Comparison of ENCODE assay signal across 1 cellular context in the genomic region with DNA sequence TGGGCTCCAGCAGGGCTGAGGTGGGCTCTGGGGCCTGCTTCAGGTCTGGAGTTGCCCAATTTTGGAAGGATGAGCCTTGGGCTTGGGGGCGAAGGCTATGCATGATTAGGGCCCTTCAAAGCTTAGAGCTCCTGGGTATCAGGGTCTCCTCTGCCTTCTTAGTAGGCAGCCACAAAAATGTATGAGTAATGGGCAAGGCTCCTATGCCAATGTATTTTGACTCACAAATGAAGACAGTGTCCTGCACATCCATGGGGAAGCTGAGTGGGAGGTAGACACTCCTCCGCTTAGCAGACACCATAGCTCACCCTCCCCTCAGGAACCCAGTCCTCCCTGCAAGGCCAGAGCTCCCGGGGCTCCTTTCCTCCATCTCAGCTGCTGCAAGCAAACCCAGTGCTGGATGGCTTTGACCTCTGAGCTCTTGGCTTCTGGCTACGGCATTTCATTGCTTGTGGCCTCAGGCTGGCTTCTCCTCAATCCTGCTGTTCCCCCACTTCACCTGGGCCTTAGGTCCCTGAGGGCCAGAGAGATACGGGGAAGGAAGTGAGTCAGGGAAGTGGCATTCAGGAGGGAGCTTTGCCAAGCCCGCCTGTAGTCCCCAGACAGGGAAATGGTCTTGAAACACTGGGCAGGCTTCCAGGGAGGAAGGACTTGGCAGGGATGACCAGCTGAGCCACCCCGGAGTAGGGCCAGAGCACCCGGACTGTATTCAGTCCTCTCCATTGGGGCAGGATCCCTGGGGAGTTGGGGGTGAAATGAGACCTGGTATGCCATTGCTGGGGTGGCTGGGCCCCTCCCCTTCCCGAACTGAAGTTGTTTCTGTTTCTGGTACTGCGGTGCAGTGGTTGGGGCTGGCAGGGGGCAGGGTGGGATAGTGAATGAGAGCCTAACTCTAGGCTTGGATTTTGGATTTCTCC.
A peak's percentile ranks its signal among the peaks of the same experiment; 100 is the strongest.
TF ChIP-seq lines count a peak whose summit lies in the region.

No MANE protein-coding gene starts in this region.

TF ChIP-seq in HepG2, 621 proteins besides CTCF, POLR2A, EP300 and RAD21 (continued from another document and continues in another):
- TF ChIP-seq ZSCAN20 (CRISPR knock-in tag; IDR thresholded peaks at IDR 0.05; ENCODE audit: borderline replicate concordance) (no peak), TCF12 (IDR thresholded peaks at IDR 0.05) (no peak), TCF12 (CRISPR knock-in tag; IDR thresholded peaks at IDR 0.05) (no peak), ZNF451 (CRISPR knock-in tag; IDR thresholded peaks at IDR 0.05) (0 out of 2 replicates have a peak, but pooled peaks have one; percentile 29), AHR (CRISPR knock-in tag; IDR thresholded peaks at IDR 0.05) (0 out of 2 replicates have a peak, but pooled peaks have one; percentile 26), HMG20A (CRISPR knock-in tag; IDR thresholded peaks at IDR 0.05; ENCODE audit: borderline replicate concordance) (peak; percentile 44; the same call in 1 of the 2 replicates), JUNB (CRISPR knock-in tag; IDR thresholded peaks at IDR 0.05; ENCODE audit: borderline replicate concordance) (peak; percentile 25; the same call in 1 of the 2 replicates), NFKB2 (CRISPR knock-in tag; IDR thresholded peaks at IDR 0.05; ENCODE audit: borderline replicate concordance) (peak; percentile 6; the same call in 1 of the 2 replicates), ZNF383 (CRISPR knock-in tag; IDR thresholded peaks at IDR 0.05; ENCODE audit: borderline replicate concordance) (no peak), SAP130 (CRISPR knock-in tag; IDR thresholded peaks at IDR 0.05; ENCODE audit: low read depth) (0 out of 2 replicates have a peak, but pooled peaks have one; percentile 22), KDM3A (CRISPR knock-in tag; IDR thresholded peaks at IDR 0.05; ENCODE audit: low read depth) (peak; percentile 66; the same call in 1 of the 2 replicates), FOXK1 (CRISPR knock-in tag; IDR thresholded peaks at IDR 0.05; ENCODE audit: borderline replicate concordance, low read depth) (no peak), ETV6 (CRISPR knock-in tag; conservative IDR thresholded peaks at IDR 0.05) (no peak), RXRA (CRISPR knock-in tag; IDR thresholded peaks at IDR 0.05) (peak; percentile 60), CAMTA2 (CRISPR knock-in tag; IDR thresholded peaks at IDR 0.05; ENCODE audit: borderline replicate concordance) (no peak), ZNF264 (CRISPR knock-in tag; IDR thresholded peaks at IDR 0.05) (peak; percentile 14; the same call in 1 of the 2 replicates), PHF21A (CRISPR knock-in tag; IDR thresholded peaks at IDR 0.05) (0 out of 2 replicates have a peak, but pooled peaks have one; percentile 12), MBNL3 (CRISPR knock-in tag; conservative IDR thresholded peaks at IDR 0.05) (no peak), NR2F6 (IDR thresholded peaks at IDR 0.05) (peak; percentile 75), NR2F6 (CRISPR knock-in tag; IDR thresholded peaks at IDR 0.05) (peak; percentile 59; the same call in 1 of the 2 replicates), KLF16 (CRISPR knock-in tag; IDR thresholded peaks at IDR 0.05) (no peak), ZNF644 (CRISPR knock-in tag; IDR thresholded peaks at IDR 0.05; ENCODE audit: low read depth) (0 out of 2 replicates have a peak, but pooled peaks have one; percentile 28), ELF3 (CRISPR knock-in tag; IDR thresholded peaks at IDR 0.05) (0 out of 2 replicates have a peak, but pooled peaks have one; percentile 46), SALL1 (CRISPR knock-in tag; IDR thresholded peaks at IDR 0.05) (peak; percentile 67; the same call in 1 of the 2 replicates), DMAP1 (CRISPR knock-in tag; IDR thresholded peaks at IDR 0.05) (peak; percentile 19; the same call in 1 of the 2 replicates), ATAD3A (CRISPR knock-in tag; IDR thresholded peaks at IDR 0.05) (no peak), FOXO1 (CRISPR knock-in tag; IDR thresholded peaks at IDR 0.05) (peak; percentile 11; the same call in 1 of the 2 replicates), PHF5A (CRISPR knock-in tag; IDR thresholded peaks at IDR 0.05; ENCODE audit: low read depth, unreplicated experiment) (no peak), ZNF563 (CRISPR knock-in tag; IDR thresholded peaks at IDR 0.05) (no peak)
- TF ChIP-seq, protein P1, sequence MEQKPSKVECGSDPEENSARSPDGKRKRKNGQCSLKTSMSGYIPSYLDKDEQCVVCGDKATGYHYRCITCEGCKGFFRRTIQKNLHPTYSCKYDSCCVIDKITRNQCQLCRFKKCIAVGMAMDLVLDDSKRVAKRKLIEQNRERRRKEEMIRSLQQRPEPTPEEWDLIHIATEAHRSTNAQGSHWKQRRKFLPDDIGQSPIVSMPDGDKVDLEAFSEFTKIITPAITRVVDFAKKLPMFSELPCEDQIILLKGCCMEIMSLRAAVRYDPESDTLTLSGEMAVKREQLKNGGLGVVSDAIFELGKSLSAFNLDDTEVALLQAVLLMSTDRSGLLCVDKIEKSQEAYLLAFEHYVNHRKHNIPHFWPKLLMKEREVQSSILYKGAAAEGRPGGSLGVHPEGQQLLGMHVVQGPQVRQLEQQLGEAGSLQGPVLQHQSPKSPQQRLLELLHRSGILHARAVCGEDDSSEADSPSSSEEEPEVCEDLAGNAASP (CRISPR knock-in tag; IDR thresholded peaks at IDR 0.05; ENCODE audit: borderline replicate concordance), result no peak
- TF ChIP-seq, protein P2, sequence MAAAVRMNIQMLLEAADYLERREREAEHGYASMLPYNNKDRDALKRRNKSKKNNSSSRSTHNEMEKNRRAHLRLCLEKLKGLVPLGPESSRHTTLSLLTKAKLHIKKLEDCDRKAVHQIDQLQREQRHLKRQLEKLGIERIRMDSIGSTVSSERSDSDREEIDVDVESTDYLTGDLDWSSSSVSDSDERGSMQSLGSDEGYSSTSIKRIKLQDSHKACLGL (CRISPR knock-in tag; IDR thresholded peaks at IDR 0.05), result 0 out of 2 replicates have a peak, but pooled peaks have one; percentile 23
- TF ChIP-seq, protein P3, sequence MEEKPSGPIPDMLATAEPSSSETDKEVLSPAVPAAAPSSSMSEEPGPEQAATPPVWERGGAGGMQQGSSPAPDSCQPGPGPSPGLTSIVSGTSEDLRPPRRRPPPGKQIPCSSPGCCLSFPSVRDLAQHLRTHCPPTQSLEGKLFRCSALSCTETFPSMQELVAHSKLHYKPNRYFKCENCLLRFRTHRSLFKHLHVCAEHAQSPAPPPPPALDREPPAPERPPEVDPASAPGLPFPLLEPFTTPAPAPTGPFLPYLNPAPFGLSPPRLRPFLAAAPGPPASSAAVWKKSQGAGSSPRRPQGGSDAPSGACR (CRISPR knock-in tag; IDR thresholded peaks at IDR 0.05), result no peak
- TF ChIP-seq, protein P4, sequence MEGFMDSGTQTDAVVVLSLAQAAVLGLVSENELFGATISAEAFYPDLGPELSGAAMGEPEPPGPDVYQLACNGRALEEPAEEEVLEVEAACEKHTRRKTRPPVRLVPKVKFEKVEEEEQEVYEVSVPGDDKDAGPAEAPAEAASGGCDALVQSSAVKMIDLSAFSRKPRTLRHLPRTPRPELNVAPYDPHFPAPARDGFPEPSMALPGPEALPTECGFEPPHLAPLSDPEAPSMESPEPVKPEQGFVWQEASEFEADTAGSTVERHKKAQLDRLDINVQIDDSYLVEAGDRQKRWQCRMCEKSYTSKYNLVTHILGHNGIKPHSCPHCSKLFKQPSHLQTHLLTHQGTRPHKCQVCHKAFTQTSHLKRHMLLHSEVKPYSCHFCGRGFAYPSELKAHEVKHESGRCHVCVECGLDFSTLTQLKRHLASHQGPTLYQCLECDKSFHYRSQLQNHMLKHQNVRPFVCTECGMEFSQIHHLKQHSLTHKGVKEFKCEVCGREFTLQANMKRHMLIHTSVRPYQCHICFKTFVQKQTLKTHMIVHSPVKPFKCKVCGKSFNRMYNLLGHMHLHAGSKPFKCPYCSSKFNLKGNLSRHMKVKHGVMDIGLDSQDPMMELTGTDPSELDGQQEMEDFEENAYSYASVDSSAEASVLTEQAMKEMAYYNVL (CRISPR knock-in tag; IDR thresholded peaks at IDR 0.05; ENCODE audit: borderline replicate concordance), result peak; percentile 61; the same call in 1 of the 2 replicates
- TF ChIP-seq, protein P5, sequence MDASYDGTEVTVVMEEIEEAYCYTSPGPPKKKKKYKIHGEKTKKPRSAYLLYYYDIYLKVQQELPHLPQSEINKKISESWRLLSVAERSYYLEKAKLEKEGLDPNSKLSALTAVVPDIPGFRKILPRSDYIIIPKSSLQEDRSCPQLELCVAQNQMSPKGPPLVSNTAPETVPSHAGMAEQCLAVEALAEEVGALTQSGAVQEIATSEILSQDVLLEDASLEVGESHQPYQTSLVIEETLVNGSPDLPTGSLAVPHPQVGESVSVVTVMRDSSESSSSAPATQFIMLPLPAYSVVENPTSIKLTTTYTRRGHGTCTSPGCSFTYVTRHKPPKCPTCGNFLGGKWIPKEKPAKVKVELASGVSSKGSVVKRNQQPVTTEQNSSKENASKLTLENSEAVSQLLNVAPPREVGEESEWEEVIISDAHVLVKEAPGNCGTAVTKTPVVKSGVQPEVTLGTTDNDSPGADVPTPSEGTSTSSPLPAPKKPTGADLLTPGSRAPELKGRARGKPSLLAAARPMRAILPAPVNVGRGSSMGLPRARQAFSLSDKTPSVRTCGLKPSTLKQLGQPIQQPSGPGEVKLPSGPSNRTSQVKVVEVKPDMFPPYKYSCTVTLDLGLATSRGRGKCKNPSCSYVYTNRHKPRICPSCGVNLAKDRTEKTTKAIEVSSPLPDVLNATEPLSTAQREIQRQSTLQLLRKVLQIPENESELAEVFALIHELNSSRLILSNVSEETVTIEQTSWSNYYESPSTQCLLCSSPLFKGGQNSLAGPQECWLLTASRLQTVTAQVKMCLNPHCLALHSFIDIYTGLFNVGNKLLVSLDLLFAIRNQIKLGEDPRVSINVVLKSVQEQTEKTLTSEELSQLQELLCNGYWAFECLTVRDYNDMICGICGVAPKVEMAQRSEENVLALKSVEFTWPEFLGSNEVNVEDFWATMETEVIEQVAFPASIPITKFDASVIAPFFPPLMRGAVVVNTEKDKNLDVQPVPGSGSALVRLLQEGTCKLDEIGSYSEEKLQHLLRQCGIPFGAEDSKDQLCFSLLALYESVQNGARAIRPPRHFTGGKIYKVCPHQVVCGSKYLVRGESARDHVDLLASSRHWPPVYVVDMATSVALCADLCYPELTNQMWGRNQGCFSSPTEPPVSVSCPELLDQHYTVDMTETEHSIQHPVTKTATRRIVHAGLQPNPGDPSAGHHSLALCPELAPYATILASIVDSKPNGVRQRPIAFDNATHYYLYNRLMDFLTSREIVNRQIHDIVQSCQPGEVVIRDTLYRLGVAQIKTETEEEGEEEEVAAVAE (CRISPR knock-in tag; IDR thresholded peaks at IDR 0.05; ENCODE audit: borderline replicate concordance), result 0 out of 2 replicates have a peak, but pooled peaks have one; percentile 10
- TF ChIP-seq, protein P6, sequence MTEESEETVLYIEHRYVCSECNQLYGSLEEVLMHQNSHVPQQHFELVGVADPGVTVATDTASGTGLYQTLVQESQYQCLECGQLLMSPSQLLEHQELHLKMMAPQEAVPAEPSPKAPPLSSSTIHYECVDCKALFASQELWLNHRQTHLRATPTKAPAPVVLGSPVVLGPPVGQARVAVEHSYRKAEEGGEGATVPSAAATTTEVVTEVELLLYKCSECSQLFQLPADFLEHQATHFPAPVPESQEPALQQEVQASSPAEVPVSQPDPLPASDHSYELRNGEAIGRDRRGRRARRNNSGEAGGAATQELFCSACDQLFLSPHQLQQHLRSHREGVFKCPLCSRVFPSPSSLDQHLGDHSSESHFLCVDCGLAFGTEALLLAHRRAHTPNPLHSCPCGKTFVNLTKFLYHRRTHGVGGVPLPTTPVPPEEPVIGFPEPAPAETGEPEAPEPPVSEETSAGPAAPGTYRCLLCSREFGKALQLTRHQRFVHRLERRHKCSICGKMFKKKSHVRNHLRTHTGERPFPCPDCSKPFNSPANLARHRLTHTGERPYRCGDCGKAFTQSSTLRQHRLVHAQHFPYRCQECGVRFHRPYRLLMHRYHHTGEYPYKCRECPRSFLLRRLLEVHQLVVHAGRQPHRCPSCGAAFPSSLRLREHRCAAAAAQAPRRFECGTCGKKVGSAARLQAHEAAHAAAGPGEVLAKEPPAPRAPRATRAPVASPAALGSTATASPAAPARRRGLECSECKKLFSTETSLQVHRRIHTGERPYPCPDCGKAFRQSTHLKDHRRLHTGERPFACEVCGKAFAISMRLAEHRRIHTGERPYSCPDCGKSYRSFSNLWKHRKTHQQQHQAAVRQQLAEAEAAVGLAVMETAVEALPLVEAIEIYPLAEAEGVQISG (CRISPR knock-in tag; IDR thresholded peaks at IDR 0.05), result 0 out of 2 replicates have a peak, but pooled peaks have one; percentile 32
- TF ChIP-seq, protein P7, sequence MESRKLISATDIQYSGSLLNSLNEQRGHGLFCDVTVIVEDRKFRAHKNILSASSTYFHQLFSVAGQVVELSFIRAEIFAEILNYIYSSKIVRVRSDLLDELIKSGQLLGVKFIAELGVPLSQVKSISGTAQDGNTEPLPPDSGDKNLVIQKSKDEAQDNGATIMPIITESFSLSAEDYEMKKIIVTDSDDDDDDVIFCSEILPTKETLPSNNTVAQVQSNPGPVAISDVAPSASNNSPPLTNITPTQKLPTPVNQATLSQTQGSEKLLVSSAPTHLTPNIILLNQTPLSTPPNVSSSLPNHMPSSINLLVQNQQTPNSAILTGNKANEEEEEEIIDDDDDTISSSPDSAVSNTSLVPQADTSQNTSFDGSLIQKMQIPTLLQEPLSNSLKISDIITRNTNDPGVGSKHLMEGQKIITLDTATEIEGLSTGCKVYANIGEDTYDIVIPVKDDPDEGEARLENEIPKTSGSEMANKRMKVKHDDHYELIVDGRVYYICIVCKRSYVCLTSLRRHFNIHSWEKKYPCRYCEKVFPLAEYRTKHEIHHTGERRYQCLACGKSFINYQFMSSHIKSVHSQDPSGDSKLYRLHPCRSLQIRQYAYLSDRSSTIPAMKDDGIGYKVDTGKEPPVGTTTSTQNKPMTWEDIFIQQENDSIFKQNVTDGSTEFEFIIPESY (CRISPR knock-in tag; IDR thresholded peaks at IDR 0.05), result 0 out of 2 replicates have a peak, but pooled peaks have one; percentile 11
- TF ChIP-seq, protein P8, sequence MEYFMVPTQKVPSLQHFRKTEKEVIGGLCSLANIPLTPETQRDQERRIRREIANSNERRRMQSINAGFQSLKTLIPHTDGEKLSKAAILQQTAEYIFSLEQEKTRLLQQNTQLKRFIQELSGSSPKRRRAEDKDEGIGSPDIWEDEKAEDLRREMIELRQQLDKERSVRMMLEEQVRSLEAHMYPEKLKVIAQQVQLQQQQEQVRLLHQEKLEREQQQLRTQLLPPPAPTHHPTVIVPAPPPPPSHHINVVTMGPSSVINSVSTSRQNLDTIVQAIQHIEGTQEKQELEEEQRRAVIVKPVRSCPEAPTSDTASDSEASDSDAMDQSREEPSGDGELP (IDR thresholded peaks at IDR 0.05; ENCODE audit: borderline replicate concordance, low read depth), result peak; percentile 36; the same call in 1 of the 2 replicates
- TF ChIP-seq, protein P9, sequence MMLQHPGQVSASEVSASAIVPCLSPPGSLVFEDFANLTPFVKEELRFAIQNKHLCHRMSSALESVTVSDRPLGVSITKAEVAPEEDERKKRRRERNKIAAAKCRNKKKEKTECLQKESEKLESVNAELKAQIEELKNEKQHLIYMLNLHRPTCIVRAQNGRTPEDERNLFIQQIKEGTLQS (CRISPR knock-in tag; IDR thresholded peaks at IDR 0.05), result peak; percentile 84
- TF ChIP-seq, protein P10, sequence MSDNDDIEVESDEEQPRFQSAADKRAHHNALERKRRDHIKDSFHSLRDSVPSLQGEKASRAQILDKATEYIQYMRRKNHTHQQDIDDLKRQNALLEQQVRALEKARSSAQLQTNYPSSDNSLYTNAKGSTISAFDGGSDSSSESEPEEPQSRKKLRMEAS (IDR thresholded peaks at IDR 0.05), result peak; percentile 16; the same call in 1 of the 2 replicates
